4 cellular contexts compared by ENCODE assay signal in genomic region chr5:175635854-175636253, GRCh38. TPM values are rescaled to one million over a fixed set of nuclear protein-coding genes. Genes with fewer than 3 reads are reported as not detected.
"Had no signal": no experiment of that assay in that cellular context is flagged by ENCODE, and none has a peak within 500 bp of the region (broad histone marks: within the 10 kb centered on the region; RNA-seq: fewer than 3 reads in every experiment).

No MANE protein-coding gene starts in this region.

- H3K4me3 ChIP-seq: GM12878 had no signal

- ATAC-seq: GM12878 had no signal

- DNase-seq: GDM1, GF-D8 had no signal

RNA-seq across cellular contexts. Expression of gene HRH2, which starts 22.0 kb away (rescaled TPM):
- total RNA-seq: G401 had no signal
